Comparison of ENCODE assay signal across 30 cellular contexts in the genomic region with DNA sequence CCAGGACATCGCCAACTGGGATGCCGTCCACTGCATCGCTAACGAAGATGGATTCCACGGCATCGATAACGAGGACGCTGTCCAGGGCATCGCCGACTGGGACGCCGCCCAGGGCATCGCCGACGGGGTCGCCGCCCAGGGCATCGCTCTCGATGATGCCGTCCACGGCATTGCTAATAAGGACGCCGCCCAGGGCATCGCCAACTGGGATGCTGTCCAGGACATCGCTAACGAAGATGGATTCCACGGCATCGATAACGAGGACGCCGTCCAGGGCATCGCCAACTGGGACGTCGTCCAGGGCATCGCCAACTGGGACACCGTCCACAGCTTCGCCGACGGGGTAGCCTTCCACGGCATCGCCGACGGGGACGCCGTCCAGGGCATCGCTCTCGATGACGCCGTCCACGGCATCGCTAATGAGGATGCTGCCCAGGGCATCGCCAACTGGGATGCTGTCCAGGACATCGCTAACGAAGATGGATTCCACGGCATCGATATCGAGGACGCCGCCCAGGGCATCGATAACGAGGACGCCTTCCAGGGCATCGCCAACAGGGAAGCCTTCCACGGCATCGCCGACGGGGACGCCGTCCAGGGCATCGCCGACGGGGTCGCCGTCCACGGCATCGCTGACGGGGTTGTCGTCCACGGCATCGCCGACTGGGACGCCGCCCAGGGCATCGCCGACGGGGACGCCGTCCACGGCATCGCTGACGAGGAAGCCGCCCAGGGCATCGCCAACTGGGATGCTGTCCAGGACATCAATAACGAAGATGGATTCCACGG.
"Had no signal": no experiment of that assay in that cellular context is flagged by ENCODE, and none has a peak within 500 bp of the region (broad histone marks: within the 10 kb centered on the region; RNA-seq: fewer than 3 reads in every experiment).

No MANE protein-coding gene starts in this region.

- H3K9ac ChIP-seq: parathyroid adenoma had no signal

- H3K36me3 Mint-ChIP-seq: naive B cell; natural killer cell treated with Interleukin-12 subunit alpha and Interleukin-12 subunit beta and Interleukin-15 and Interleukin-18, amount 100 ng/mL, for 72 hours; stimulated activated memory B cell treated with anti-CD40 and anti-IgM and Interleukin-4, amounts not matched to agents 10 μg/mL and 1 μg/mL and 100 μg/mL, for 72 hours had no signal

- H3K36me3 ChIP-seq: ovary, spleen, suprapubic skin, tibial artery, transverse colon, upper lobe of left lung, vagina had no signal

- DNase-seq: naive B cell; naive thymus-derived CD8-positive, alpha-beta T cell; nephron progenitor cell; occipital lobe; ovary; psoas muscle; spleen; stimulated activated CD4-positive, alpha-beta T cell treated with anti-CD3 and anti-CD28 coated beads, Interleukin-12 subunit alpha, Interleukin-12 subunit beta, amount 100 ng/mL, for 4 hours; stimulated activated CD4-positive, alpha-beta T cell treated with anti-CD3 and anti-CD28 coated beads, Interleukin-1b, Interleukin-23, amount 100 ng/mL, for 48 hours; stimulated activated CD4-positive, alpha-beta T cell treated with anti-CD3 and anti-CD28 coated beads, Interleukin-4, amount 100 ng/mL, for 1 hour; stimulated activated CD4-positive, alpha-beta T cell treated with anti-CD3 and anti-CD28 coated beads, Interleukin-4, amount 100 ng/mL, for 4 hours; stimulated activated CD8-positive, alpha-beta memory T cell treated with anti-CD3 and anti-CD28 coated beads, Interleukin-4, amount 100 ng/mL, for 48 hours; stimulated activated naive CD4-positive, alpha-beta T cell; stimulated activated naive CD8-positive, alpha-beta T cell treated with anti-CD3 and anti-CD28 coated beads, Interleukin-15, amount 100 ng/mL, for 72 hours; stimulated activated naive CD8-positive, alpha-beta T cell treated with anti-CD3 and anti-CD28 coated beads, Interleukin-15, Interleukin-2, amounts not matched to agents 100 U/mL and 50 U/mL, for 24 hours; substantia nigra; testis; tibial artery; transverse colon had no signal

- H3K9me3 ChIP-seq: ovary, psoas muscle, suprapubic skin, testis, tibial artery, vagina had no signal

- H3K27ac Mint-ChIP-seq: naive B cell; naive thymus-derived CD8-positive, alpha-beta T cell; natural killer cell treated with Interleukin-12 subunit alpha and Interleukin-12 subunit beta and Interleukin-15 and Interleukin-18, amount 100 ng/mL, for 72 hours; nephron progenitor cell; progenitor cell of endocrine pancreas; stimulated activated memory B cell treated with anti-CD40 and anti-IgM and Interleukin-4, amounts not matched to agents 10 μg/mL and 1 μg/mL and 100 μg/mL, for 72 hours; stimulated activated naive CD8-positive, alpha-beta T cell treated with anti-CD3 and anti-CD28 coated beads, Interleukin-15, amount 100 ng/mL, for 72 hours had no signal

- H3K27me3 Mint-ChIP-seq: naive B cell; naive thymus-derived CD8-positive, alpha-beta T cell; natural killer cell treated with Interleukin-12 subunit alpha and Interleukin-12 subunit beta and Interleukin-15 and Interleukin-18, amount 100 ng/mL, for 72 hours; progenitor cell of endocrine pancreas; stimulated activated memory B cell treated with anti-CD40 and anti-IgM and Interleukin-4, amounts not matched to agents 10 μg/mL and 1 μg/mL and 100 μg/mL, for 72 hours; stimulated activated naive CD8-positive, alpha-beta T cell treated with anti-CD3 and anti-CD28 coated beads, Interleukin-15, amount 100 ng/mL, for 72 hours had no signal

- H3K4me3 Mint-ChIP-seq: naive B cell; naive thymus-derived CD8-positive, alpha-beta T cell; natural killer cell treated with Interleukin-12 subunit alpha and Interleukin-12 subunit beta and Interleukin-15 and Interleukin-18, amount 100 ng/mL, for 72 hours; nephron progenitor cell; neural crest cell; stimulated activated memory B cell treated with anti-CD40 and anti-IgM and Interleukin-4, amounts not matched to agents 10 μg/mL and 1 μg/mL and 100 μg/mL, for 72 hours; stimulated activated naive CD8-positive, alpha-beta T cell treated with anti-CD3 and anti-CD28 coated beads, Interleukin-15, amount 100 ng/mL, for 72 hours had no signal

- FAIRE-seq: urothelium cell line had no signal

- H3K9me3 Mint-ChIP-seq: natural killer cell treated with Interleukin-12 subunit alpha and Interleukin-12 subunit beta and Interleukin-15 and Interleukin-18, amount 100 ng/mL, for 72 hours; neural crest cell; stimulated activated memory B cell treated with anti-CD40 and anti-IgM and Interleukin-4, amounts not matched to agents 10 μg/mL and 1 μg/mL and 100 μg/mL, for 72 hours; stimulated activated naive CD8-positive, alpha-beta T cell treated with anti-CD3 and anti-CD28 coated beads, Interleukin-15, amount 100 ng/mL, for 72 hours had no signal

- H3K4me3 ChIP-seq: ovary, psoas muscle, skin epidermis, smooth muscle cell, spleen, suprapubic skin, testis, tibial artery, transverse colon, upper lobe of left lung, vagina had no signal

- H3K27ac ChIP-seq: ovary, parathyroid adenoma, psoas muscle, skin epidermis, spleen, suprapubic skin, testis, tibial artery, transverse colon, upper lobe of left lung, vagina had no signal

- H3K79me2 ChIP-seq: parathyroid adenoma had no signal

- H3K4me1 ChIP-seq: parathyroid adenoma, psoas muscle, spleen, suprapubic skin, testis, tibial artery, transverse colon, upper lobe of left lung, vagina had no signal

- ATAC-seq: naive thymus-derived CD8-positive, alpha-beta T cell; natural killer cell treated with Interleukin-12 subunit alpha and Interleukin-12 subunit beta and Interleukin-15 and Interleukin-18, amount 100 ng/mL, for 72 hours; psoas muscle; stimulated activated memory B cell treated with anti-CD40 and anti-IgM and Interleukin-4, amounts not matched to agents 10 μg/mL and 1 μg/mL and 100 μg/mL, for 72 hours; stimulated activated naive CD8-positive, alpha-beta T cell treated with anti-CD3 and anti-CD28 coated beads, Interleukin-15, amount 100 ng/mL, for 72 hours; stimulated activated naive CD8-positive, alpha-beta T cell treated with anti-CD3 and anti-CD28 coated beads, Interleukin-15, Interleukin-2, amounts not matched to agents 100 U/mL and 50 U/mL, for 24 hours had no signal

- H3K4me1 Mint-ChIP-seq: naive B cell; naive thymus-derived CD8-positive, alpha-beta T cell; nephron progenitor cell; neural crest cell; stimulated activated memory B cell treated with anti-CD40 and anti-IgM and Interleukin-4, amounts not matched to agents 10 μg/mL and 1 μg/mL and 100 μg/mL, for 72 hours; stimulated activated naive CD8-positive, alpha-beta T cell treated with anti-CD3 and anti-CD28 coated beads, Interleukin-15, amount 100 ng/mL, for 72 hours had no signal

- H2AFZ ChIP-seq: parathyroid adenoma had no signal

- H3K27me3 ChIP-seq: ovary, spleen, suprapubic skin, testis, tibial artery, transverse colon, upper lobe of left lung, vagina had no signal

- H3K4me2 ChIP-seq: smooth muscle cell had no signal
